Comparison of ENCODE assay signal across 8 cellular contexts in the genomic region with DNA sequence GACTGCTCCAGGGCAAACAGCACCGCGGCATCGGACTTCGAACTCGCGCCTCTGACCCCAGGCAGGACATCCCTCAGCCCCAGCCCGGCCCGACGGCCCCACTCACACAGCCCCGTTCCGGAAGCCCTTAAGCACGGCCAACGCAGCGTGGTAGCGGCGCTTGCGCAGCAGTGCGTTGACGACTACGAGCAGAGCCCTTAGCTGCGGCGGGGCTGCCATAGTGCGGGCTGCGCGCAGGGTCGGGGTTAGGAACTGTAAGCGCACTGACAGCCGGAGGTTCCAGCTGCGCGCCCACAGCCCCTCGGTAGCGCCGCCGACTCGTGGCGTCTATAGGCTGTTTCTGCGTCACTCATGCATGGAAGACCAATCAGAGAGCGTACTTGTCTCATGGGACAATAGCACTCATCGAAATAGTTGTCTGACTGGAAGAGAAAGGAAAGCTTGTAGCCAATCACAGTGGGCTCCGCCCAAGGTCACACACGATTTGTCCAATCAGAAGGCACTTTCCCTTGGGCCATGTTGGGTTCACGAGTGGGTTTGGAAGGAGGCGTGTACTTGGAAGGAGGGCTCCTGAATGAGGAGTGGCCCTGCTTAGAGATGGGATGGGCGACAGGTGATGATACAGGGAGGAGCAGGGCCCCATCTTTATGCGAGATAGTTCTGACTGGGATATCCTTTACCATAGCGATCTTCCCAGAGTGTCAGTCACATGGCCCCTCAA. TPM values are rescaled to one million over a fixed set of nuclear protein-coding genes. Genes with fewer than 3 reads are reported as not detected.
DNase-seq lines count a peak whose midpoint lies in the region; ATAC-seq and TF ChIP-seq lines count a peak whose summit lies in the region.

A gene with protein sequence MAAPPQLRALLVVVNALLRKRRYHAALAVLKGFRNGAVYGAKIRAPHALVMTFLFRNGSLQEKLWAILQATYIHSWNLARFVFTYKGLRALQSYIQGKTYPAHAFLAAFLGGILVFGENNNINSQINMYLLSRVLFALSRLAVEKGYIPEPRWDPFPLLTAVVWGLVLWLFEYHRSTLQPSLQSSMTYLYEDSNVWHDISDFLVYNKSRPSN (minus strand): TSS at position 322 of the 721 bp plus-strand sequence. CDS start 103 bp downstream, at position 219.

- no peaks in the 10 kb centered on the region for H3K27me3 ChIP-seq in heart right ventricle
- H3K27me3 ChIP-seq in upper lobe of right lung, result no peaks in the 10 kb centered on the region

- TF ChIP-seq CTCF in GM12864 (IDR thresholded peaks at IDR 0.05; ENCODE audit: low read depth, low read length, missing control alignments) (no peak), heart right ventricle (IDR thresholded peaks at IDR 0.05) (peak in 1 of 9 donors; percentile 8), upper lobe of right lung (IDR thresholded peaks at IDR 0.05) (no peak)

- WGBS in heart right ventricle, 2 donors, result 3% methylated on average over 46 of the region's 46 CpGs

- H3K9me3 ChIP-seq in heart right ventricle (no peaks in the 10 kb centered on the region), upper lobe of right lung (no peaks in the 10 kb centered on the region)

- peak within 1 kb of the TSS; percentile 73 for H3K4me3 ChIP-seq in GM12864 (ENCODE audit: low read depth, low read length)
- peak within 1 kb of the TSS; percentile 78 to 97 (median 90) for H3K4me3 ChIP-seq in heart right ventricle
- peak within 1 kb of the TSS; percentile 89 for H3K4me3 ChIP-seq in upper lobe of right lung

- peak; percentile 95 for DNase-seq in GM12864 (ENCODE audit: low read depth)
- DNase-seq in NCI-H1417 treated with DMSO at 0.1 percent for 48 hours (lab: John Stamatoyannopoulos, UW), result peak; percentile 98
- peak; percentile 67 to 96 (median 79) for DNase-seq in T-helper 1 cell
- peak; percentile 99 for DNase-seq in amniotic epithelial cell (ENCODE audit: low read depth)
- peak; percentile 81 to 96 for DNase-seq in heart right ventricle
- peak; percentile 87 to 99 (median 94) for DNase-seq in posterior cingulate gyrus
- peak; percentile 92 for DNase-seq in upper lobe of right lung

- ATAC-seq in HG02678 (IDR thresholded peaks at IDR 0.05; ENCODE audit: unreplicated experiment) (peak; percentile 97), heart right ventricle (peak; percentile 98 to 100 (median 100)), upper lobe of right lung (peak; percentile 97)

- peaks cover 0 to 2% (median 0%) of the 10 kb centered on the region in 9 donors for H3K36me3 ChIP-seq in heart right ventricle
- peaks cover 3% of the 10 kb centered on the region for H3K36me3 ChIP-seq in upper lobe of right lung

- intact Hi-C loops in heart right ventricle (cut with DNase I) (no loop called here), posterior cingulate gyrus (cut with DNase I) (no loop called here), upper lobe of right lung (cut with DNase I) (no loop called here)

- peak within 1 kb of the TSS in 9 of 10 donors; percentile 71 to 88 (median 80) for H3K27ac ChIP-seq in heart right ventricle
- peak within 1 kb of the TSS; percentile 87 for H3K27ac ChIP-seq in upper lobe of right lung

- H3K4me1 ChIP-seq in heart right ventricle, result peaks cover 0 to 19% (median 13%) of the 10 kb centered on the region in 9 donors
- peaks cover 11% of the 10 kb centered on the region for H3K4me1 ChIP-seq in upper lobe of right lung

RNA-seq across cellular contexts. Expression of the gene that starts here (rescaled TPM):
- total RNA-seq in heart right ventricle (10 to 100 TPM in 9 of 10 donors, 1 to 10 TPM in 1; 9.6 to 14.8 (median 12.3) TPM), upper lobe of right lung (35.6 TPM)
- polyA plus RNA-seq in heart right ventricle, result 1 to 10 TPM; 4.6 to 4.9 TPM

Comparison
In these comparisons a context has a peak if more than half of its experiments do, and no peak if none do; other contexts are left out.
1. Peak in every context shown above with its lines: DNase-seq, ATAC-seq, H3K4me3 ChIP-seq and H3K27ac ChIP-seq.